22 cellular contexts compared by ENCODE assay signal in genomic region chr4:12411072-12411471, GRCh38.
"Had no signal": no experiment of that assay in that cellular context is flagged by ENCODE, and none has a peak within 500 bp of the region (broad histone marks: within the 10 kb centered on the region; RNA-seq: fewer than 3 reads in every experiment).

No MANE protein-coding gene starts in this region.

- H3K4me3 ChIP-seq: esophagus squamous epithelium, gastrocnemius medialis, heart left ventricle, neural progenitor cell, right lobe of liver, testis, upper lobe of left lung had no signal

- H3K27me3 ChIP-seq: esophagus squamous epithelium, gastrocnemius medialis, heart left ventricle, neural progenitor cell, right lobe of liver, testis, upper lobe of left lung had no signal

- ATAC-seq: activated CD8-positive, alpha-beta memory T cell treated with anti-CD3 and anti-CD28 coated beads, Interleukin-2, amount 10 ng/mL, durations not matched to agents 7 days and 5 days; activated naive CD8-positive, alpha-beta T cell treated with anti-CD3 and anti-CD28 coated beads, Interleukin-2, amount 50 U/mL, for 24 hours; activated T-helper 17 cell treated with anti-CD3 and anti-CD28 coated beads, Interleukin-2, amount 50 U/mL, for 72 hours; gastrocnemius medialis; naive thymus-derived CD4-positive, alpha-beta T cell; right lobe of liver; stimulated activated effector memory CD8-positive, alpha-beta T cell treated with anti-CD3 and anti-CD28 coated beads, Interleukin-12 subunit alpha, Interleukin-12 subunit beta, amount 100 ng/mL, for 72 hours had no signal

- H3K36me3 ChIP-seq: esophagus squamous epithelium, gastrocnemius medialis, heart left ventricle, neural progenitor cell, right lobe of liver, upper lobe of left lung had no signal

- DNase-seq: activated CD4-positive, alpha-beta memory T cell treated with anti-CD3 and anti-CD28 coated beads, Interleukin-2, amount 10 ng/mL, durations not matched to agents 7 days and 5 days; activated CD4-positive, alpha-beta T cell treated with anti-CD3 and anti-CD28 coated beads for 48 hours; activated CD4-positive, CD25-positive, alpha-beta regulatory T cell; activated CD8-positive, alpha-beta memory T cell treated with anti-CD3 and anti-CD28 coated beads, Interleukin-2, amount 10 ng/mL, durations not matched to agents 7 days and 5 days; activated naive CD4-positive, alpha-beta T cell treated with Interleukin-2 at 50 U/mL for 16 hours; activated naive CD8-positive, alpha-beta T cell treated with anti-CD3 and anti-CD28 coated beads, Interleukin-2, amount 50 U/mL, for 24 hours; anterior cingulate cortex; effector CD8-positive, alpha-beta T cell; esophagus squamous epithelium; gastrocnemius medialis; mesenchymal stem cell; naive thymus-derived CD4-positive, alpha-beta T cell; right lobe of liver; stimulated activated CD4-positive, alpha-beta T cell treated with anti-CD3 and anti-CD28 coated beads, Interleukin-4, amount 100 ng/mL, for 24 hours; T-helper 1 cell; T-helper 9 cell; testis; upper lobe of left lung had no signal
